In the genomic region with DNA sequence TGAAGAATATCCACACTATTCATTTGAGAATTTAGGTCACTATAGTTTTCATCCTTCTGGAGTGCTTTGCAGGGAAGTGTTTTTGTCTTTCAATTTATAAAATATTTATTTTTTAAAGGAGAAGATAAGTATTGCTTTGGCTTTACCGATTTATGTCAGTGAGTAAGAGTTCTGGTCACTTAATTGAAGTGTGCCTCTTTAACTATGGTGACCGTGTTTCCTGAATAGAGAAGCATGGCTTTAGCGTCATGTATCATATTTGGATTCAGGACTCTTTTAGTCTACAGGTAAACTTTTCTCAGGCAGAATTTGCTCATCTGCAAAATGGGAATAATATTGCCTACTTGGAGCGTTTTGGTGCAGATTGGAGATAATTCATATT, we compare ENCODE assay signal across 8 cellular contexts. TPM values are rescaled to one million over a fixed set of nuclear protein-coding genes. Genes with fewer than 3 reads are reported as not detected.
DNase-seq lines count a peak whose midpoint lies in the region; ATAC-seq and TF ChIP-seq lines count a peak whose summit lies in the region.

No MANE protein-coding gene starts in this region.

- no peak for TF ChIP-seq CTCF in AG09309 (IDR thresholded peaks at IDR 0.05; ENCODE audit: control insufficient read depth, insufficient read depth, low read depth, low read length, missing control alignments)
- TF ChIP-seq CTCF in lower lobe of right lung (IDR thresholded peaks at IDR 0.05) = no peak

- H3K4me3 ChIP-seq in AG09309 (ENCODE audit: control insufficient read depth, low read depth, low read length) (peak overlapping the region; percentile 74), HAP-1 (peak overlapping the region; percentile 97), lower lobe of right lung (peak overlapping the region; percentile 89)

- H3K4me1 ChIP-seq in HAP-1 (peaks cover 11% of the 10 kb centered on the region), lower lobe of right lung (peaks cover 17% of the 10 kb centered on the region)

- H3K27me3 Mint-ChIP-seq in activated naive CD8-positive, alpha-beta T cell treated with anti-CD3 and anti-CD28 coated beads, Interleukin-2, amount 50 U/mL, for 24 hours = peaks cover 3% of the 10 kb centered on the region

- H3K36me3 ChIP-seq in HAP-1 (replicated peaks) = peaks cover 26% of the 10 kb centered on the region
- peaks cover 30% of the 10 kb centered on the region for H3K36me3 ChIP-seq in lower lobe of right lung

- peaks cover 28% of the 10 kb centered on the region for H3K36me3 Mint-ChIP-seq in activated naive CD8-positive, alpha-beta T cell treated with anti-CD3 and anti-CD28 coated beads, Interleukin-2, amount 50 U/mL, for 24 hours (ENCODE audit: low read depth)

- in situ Hi-C loops in HAP-1 (cut with MboI; ENCODE audit: low sequenced_read_pairs) = no loop called here

- peak overlapping the region; percentile 99 for H3K27ac Mint-ChIP-seq in activated naive CD8-positive, alpha-beta T cell treated with anti-CD3 and anti-CD28 coated beads, Interleukin-2, amount 50 U/mL, for 24 hours

- no peak for ATAC-seq in activated naive CD8-positive, alpha-beta T cell treated with anti-CD3 and anti-CD28 coated beads, Interleukin-2, amount 50 U/mL, for 24 hours
- ATAC-seq in lower lobe of right lung (no peak), GM18511 (IDR thresholded peaks at IDR 0.05; ENCODE audit: unreplicated experiment) (no peak)

- H3K9me3 ChIP-seq in HAP-1 = no peaks in the 10 kb centered on the region
- H3K9me3 ChIP-seq in lower lobe of right lung = no peaks in the 10 kb centered on the region

- H3K4me3 Mint-ChIP-seq in activated naive CD8-positive, alpha-beta T cell treated with anti-CD3 and anti-CD28 coated beads, Interleukin-2, amount 50 U/mL, for 24 hours = peak overlapping the region; percentile 94

- no peaks in the 10 kb centered on the region for H3K9me3 Mint-ChIP-seq in activated naive CD8-positive, alpha-beta T cell treated with anti-CD3 and anti-CD28 coated beads, Interleukin-2, amount 50 U/mL, for 24 hours

- DNase-seq in AG09309 (ENCODE audit: low read depth) = no peak
- no peak for DNase-seq in HAP-1 (ENCODE audit: low spot score in 2 of 2)
- DNase-seq in activated naive CD8-positive, alpha-beta T cell treated with anti-CD3 and anti-CD28 coated beads, Interleukin-2, amount 50 U/mL, for 24 hours = no peak
- DNase-seq in lower lobe of right lung = no peak
- DNase-seq in DMS153 treated with DMSO at 0.1 percent for 48 hours (lab: John Stamatoyannopoulos, UW; ENCODE audit: unreplicated experiment) = no peak
- no peak for DNase-seq in AG08395 (ENCODE audit: low spot score)
- DNase-seq in NCI-H2029 treated with DMSO at 0.1 percent for 48 hours (lab: John Stamatoyannopoulos, UW) = no peak

- peaks cover 11% of the 10 kb centered on the region for H3K27me3 ChIP-seq in HAP-1 (ENCODE audit: low read depth)
- H3K27me3 ChIP-seq in lower lobe of right lung (ENCODE audit: low read depth) = no peaks in the 10 kb centered on the region

- intact Hi-C loops in lower lobe of right lung (cut with DNase I) = no loop called here

- peak overlapping the region; percentile 91 for H3K27ac ChIP-seq in lower lobe of right lung

- H3K4me1 Mint-ChIP-seq in activated naive CD8-positive, alpha-beta T cell treated with anti-CD3 and anti-CD28 coated beads, Interleukin-2, amount 50 U/mL, for 24 hours = peaks cover 26% of the 10 kb centered on the region

RNA-seq across cellular contexts. Expression of a gene that starts 0.9 kb away (rescaled TPM):
- total RNA-seq in lower lobe of right lung = 26.8 TPM
